In the genomic region with DNA sequence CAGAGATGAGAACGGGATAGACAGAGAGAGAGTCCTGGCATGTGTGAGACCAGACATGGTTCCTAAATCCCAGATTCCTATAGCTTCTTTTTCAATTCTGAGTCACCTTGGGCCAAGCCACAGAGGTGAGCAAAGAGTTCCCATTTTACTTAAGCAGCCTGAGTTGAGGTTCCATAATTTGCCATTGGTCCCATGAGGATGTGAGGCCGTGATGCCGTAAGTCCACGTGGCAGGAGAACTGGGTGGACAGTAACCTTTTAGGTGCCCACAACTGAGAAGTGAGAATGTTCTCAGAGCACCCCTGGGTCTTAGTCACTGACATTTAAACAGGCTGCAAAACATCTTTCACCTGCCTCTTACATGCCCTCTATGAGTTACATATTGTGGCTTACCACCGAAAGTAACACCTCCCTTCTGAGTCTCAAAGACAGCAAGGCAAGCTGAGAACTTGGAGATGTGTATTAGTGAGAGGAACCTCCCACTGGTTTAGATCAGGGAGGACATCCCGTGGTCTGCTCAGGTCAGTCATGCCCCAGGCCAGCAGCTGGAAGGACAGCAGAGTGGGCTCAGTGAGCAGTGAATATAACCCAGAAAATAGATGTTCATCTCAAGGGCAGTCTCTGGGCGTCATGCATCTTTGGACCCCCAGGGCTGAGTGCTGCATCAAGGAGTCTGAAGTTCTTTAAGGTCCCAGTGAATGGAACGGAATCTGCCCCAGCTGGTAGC, we compare ENCODE assay signal across 9 cellular contexts.
A peak's percentile ranks its signal among the peaks of the same experiment; 100 is the strongest.
DNase-seq lines count a peak whose midpoint lies in the region; ATAC-seq and TF ChIP-seq lines count a peak whose summit lies in the region.
"Had no signal": no experiment of that assay in that cellular context is flagged by ENCODE, and none has a peak within 500 bp of the region (broad histone marks: within the 10 kb centered on the region; RNA-seq: fewer than 3 reads in every experiment).

No MANE protein-coding gene starts in this region.

- H3K4me3 Mint-ChIP-seq in mesothelial cell of epicardium = no peak overlapping the region

- H3K36me3 ChIP-seq in liver (ENCODE audit: control insufficient read depth in 4 of 4, insufficient read depth in 3 of 4, low read depth in 1 of 4, low read length in 3 of 4) = no peaks in the 10 kb centered on the region

- no peak for TF ChIP-seq CTCF in liver (IDR thresholded peaks at IDR 0.05; ENCODE audit: low read depth, low read length, missing input control)
- TF ChIP-seq CTCF in mesothelial cell of epicardium (IDR thresholded peaks at IDR 0.05; ENCODE audit: unreplicated experiment) = no peak

- no peaks in the 10 kb centered on the region for H3K27me3 ChIP-seq in liver (ENCODE audit: control insufficient read depth in 4 of 4, insufficient read depth in 4 of 4, low read length in 3 of 4)

- no peaks in the 10 kb centered on the region for H3K9me3 ChIP-seq in liver (ENCODE audit: control insufficient read depth in 4 of 4, low read length in 3 of 4)

- no peak overlapping the region for H3K27ac ChIP-seq in liver (ENCODE audit: low read depth in 1 of 2, low read length in 2 of 2)
- H3K27ac ChIP-seq: parathyroid adenoma had no signal

- peaks cover 35% of the 10 kb centered on the region for H3K4me1 Mint-ChIP-seq in mesothelial cell of epicardium

- peaks cover under 1% of the 10 kb centered on the region for H3K9me3 Mint-ChIP-seq in mesothelial cell of epicardium

- no peak overlapping the region for H3K4me3 ChIP-seq in liver (ENCODE audit: low read depth in 1 of 3, low read length in 3 of 3)

- no peaks in the 10 kb centered on the region for H3K36me3 Mint-ChIP-seq in mesothelial cell of epicardium

- peak; percentile 91 for ATAC-seq in GM18502 (IDR thresholded peaks at IDR 0.05; ENCODE audit: poor library complexity, unreplicated experiment)
- peak; percentile 84 for ATAC-seq in HG02759 (IDR thresholded peaks at IDR 0.05; ENCODE audit: unreplicated experiment)

- peaks cover 0 to 3% (median 2%) of the 10 kb centered on the region in 4 donors for H3K4me1 ChIP-seq in liver (ENCODE audit: control insufficient read depth in 4 of 4, insufficient read depth in 4 of 4, low read length in 3 of 4)

- H3K9ac ChIP-seq in liver (ENCODE audit: low read depth in 1 of 2, low read length in 2 of 2) = no peak overlapping the region
- H3K9ac ChIP-seq: parathyroid adenoma had no signal

- no peaks in the 10 kb centered on the region for H3K27me3 Mint-ChIP-seq in mesothelial cell of epicardium (ENCODE audit: low read depth)

- WGBS in liver = 88% methylated on average over 8 of the region's 8 CpGs

- DNase-seq in activated CD4-positive, CD25-positive, alpha-beta regulatory T cell (lab: John Stamatoyannopoulos, UW) = peak; percentile 8 to 32 (median 12)
- no peak for DNase-seq in NCI-H748 (lab: John Stamatoyannopoulos, UW; ENCODE audit: unreplicated experiment)
- DNase-seq in DMS53 treated with DMSO at 0.1 percent for 48 hours (lab: John Stamatoyannopoulos, UW; ENCODE audit: unreplicated experiment) = no peak
- DNase-seq in mesothelial cell of epicardium (ENCODE audit: low spot score in 2 of 2, unreplicated experiment in 2 of 2) = no peak
- no peak for DNase-seq in DMS79 treated with DMSO at 0.1 percent for 48 hours (lab: John Stamatoyannopoulos, UW)

- no peak for TF ChIP-seq RAD21 in liver (IDR thresholded peaks at IDR 0.05)

- no peak overlapping the region for H3K27ac Mint-ChIP-seq in mesothelial cell of epicardium

TF ChIP-seq in liver, 16 proteins besides CTCF, POLR2A, EP300 and RAD21:
- TF ChIP-seq, protein P1, sequence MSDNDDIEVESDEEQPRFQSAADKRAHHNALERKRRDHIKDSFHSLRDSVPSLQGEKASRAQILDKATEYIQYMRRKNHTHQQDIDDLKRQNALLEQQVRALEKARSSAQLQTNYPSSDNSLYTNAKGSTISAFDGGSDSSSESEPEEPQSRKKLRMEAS (IDR thresholded peaks at IDR 0.05) = no peak
- TF ChIP-seq JUND (IDR thresholded peaks at IDR 0.05) (no peak), SP1 (IDR thresholded peaks at IDR 0.05) (peak; percentile 11)

Comparison
In these comparisons a context has a peak if more than half of its experiments do, and no peak if none do; other contexts are left out.
1. DNase-seq: peak in activated CD4-positive, CD25-positive, alpha-beta regulatory T cell (4 of 4); none in NCI-H748 (single experiment), DMS53 treated with DMSO at 0.1 percent for 48 hours (single experiment), mesothelial cell of epicardium (0 of 2) and DMS79 treated with DMSO at 0.1 percent for 48 hours (single experiment).